Comparison of ENCODE assay signal across 19 cellular contexts in genomic region chr21:44498280-44498964, GRCh38. TPM values are rescaled to one million over a fixed set of nuclear protein-coding genes. Genes with fewer than 3 reads are reported as not detected.
DNase-seq lines count a peak whose midpoint lies in the region; ATAC-seq and TF ChIP-seq lines count a peak whose summit lies in the region.
"Had no signal": no experiment of that assay in that cellular context is flagged by ENCODE, and none has a peak within 500 bp of the region (broad histone marks: within the 10 kb centered on the region; RNA-seq: fewer than 3 reads in every experiment).

No MANE protein-coding gene starts in this region.

- no peaks in the 10 kb centered on the region for H3K27me3 ChIP-seq in BLaER1 treated with 17β-estradiol and CSF1 and Interleukin-3, amounts not matched to agents 10 nM and 100 nM
- H3K27me3 ChIP-seq in RWPE2 (ENCODE audit: insufficient read depth, poor library complexity, severe bottlenecking) (peaks cover 9% of the 10 kb centered on the region), neural progenitor cell (no peaks in the 10 kb centered on the region), MG63 (no peaks in the 10 kb centered on the region), breast epithelium (no peaks in the 10 kb centered on the region)

- H3F3A ChIP-seq in neural progenitor cell (ENCODE audit: low read depth), result peaks cover 11% of the 10 kb centered on the region

- ATAC-seq in RWPE2 (ENCODE audit: low read depth), result no peak
- ATAC-seq in activated naive CD8-positive, alpha-beta T cell treated with anti-CD3 and anti-CD28 coated beads, Interleukin-2, amount 50 U/mL, for 24 hours, result no peak

- peaks cover 3% of the 10 kb centered on the region for H3K9me3 Mint-ChIP-seq in neural progenitor cell
- H3K9me3 Mint-ChIP-seq in activated naive CD8-positive, alpha-beta T cell treated with anti-CD3 and anti-CD28 coated beads, Interleukin-2, amount 50 U/mL, for 24 hours, result no peaks in the 10 kb centered on the region

- no peak for TF ChIP-seq POLR2A in breast epithelium (IDR thresholded peaks at IDR 0.05)

- peak overlapping the region in 10 of 11 experiments; percentile 41 to 71 (median 58); a peak in 20 of 22 replicates for H3K4me2 ChIP-seq in BLaER1 treated with 17β-estradiol and CSF1 and Interleukin-3, amounts not matched to agents 10 nM and 100 nM
- H3K4me2 ChIP-seq in neural progenitor cell, result peak overlapping the region; percentile 61

- H3K4me1 Mint-ChIP-seq in neural progenitor cell, result peaks cover 31% of the 10 kb centered on the region
- no peaks in the 10 kb centered on the region for H3K4me1 Mint-ChIP-seq in activated naive CD8-positive, alpha-beta T cell treated with anti-CD3 and anti-CD28 coated beads, Interleukin-2, amount 50 U/mL, for 24 hours

- peaks cover 47 to 76% (median 58%) of the 10 kb centered on the region in 10 experiments for H3K4me1 ChIP-seq in BLaER1 treated with 17β-estradiol and CSF1 and Interleukin-3, amounts not matched to agents 10 nM and 100 nM
- H3K4me1 ChIP-seq in RWPE2 (ENCODE audit: insufficient read depth, poor library complexity, severe bottlenecking) (no peaks in the 10 kb centered on the region), neural progenitor cell (peaks cover 26% of the 10 kb centered on the region), breast epithelium (peaks cover 0 to 6% of the 10 kb centered on the region in 2 donors)

- no peak overlapping the region for H3K4me3 ChIP-seq in BLaER1 treated with 17β-estradiol and CSF1 and Interleukin-3, amounts not matched to agents 10 nM and 100 nM
- H3K4me3 ChIP-seq in RWPE2 (ENCODE audit: severe bottlenecking) (no peak overlapping the region), neural progenitor cell (no peak overlapping the region), MG63 (no peak overlapping the region), breast epithelium (no peak overlapping the region)

- H3K36me3 ChIP-seq in BLaER1 treated with 17β-estradiol and CSF1 and Interleukin-3, amounts not matched to agents 10 nM and 100 nM, result peaks cover 0 to 30% (median 13%) of the 10 kb centered on the region in 11 experiments; a peak in 18 of 22 replicates
- H3K36me3 ChIP-seq in RWPE2 (ENCODE audit: low read depth) (no peaks in the 10 kb centered on the region), neural progenitor cell (no peaks in the 10 kb centered on the region), MG63 (no peaks in the 10 kb centered on the region), breast epithelium (no peaks in the 10 kb centered on the region)

- H3K9me3 ChIP-seq in BLaER1 treated with 17β-estradiol and CSF1 and Interleukin-3, amounts not matched to agents 10 nM and 100 nM (replicated peaks in 1 of 11), result peaks cover 6 to 27% (median 13%) of the 10 kb centered on the region in 11 experiments
- H3K9me3 ChIP-seq in RWPE2 (ENCODE audit: severe bottlenecking) (peaks cover under 1% of the 10 kb centered on the region), neural progenitor cell (ENCODE audit: low read depth) (no peaks in the 10 kb centered on the region), MG63 (peaks cover 3% of the 10 kb centered on the region), breast epithelium (peaks cover under 1 to 2% of the 10 kb centered on the region in 2 donors)

- intact Hi-C loops in breast epithelium (cut with DNase I; ENCODE audit: low total_unique reads), result no loop called here

- H3K27me3 Mint-ChIP-seq in neural progenitor cell (ENCODE audit: insufficient read depth, low read depth), result peaks cover 5% of the 10 kb centered on the region
- peaks cover 8% of the 10 kb centered on the region for H3K27me3 Mint-ChIP-seq in activated naive CD8-positive, alpha-beta T cell treated with anti-CD3 and anti-CD28 coated beads, Interleukin-2, amount 50 U/mL, for 24 hours

- H3K9ac ChIP-seq in BLaER1 treated with 17β-estradiol and CSF1 and Interleukin-3, amounts not matched to agents 10 nM and 100 nM, result peak overlapping the region in 1 of 11 experiments; percentile 8; a peak in 1 of 22 replicates
- no peak overlapping the region for H3K9ac ChIP-seq in neural progenitor cell

- H4K20me1 ChIP-seq in BLaER1 treated with 17β-estradiol and CSF1 and Interleukin-3, amounts not matched to agents 10 nM and 100 nM, result no peaks in the 10 kb centered on the region; a peak in 1 of 22 replicates
- no peaks in the 10 kb centered on the region for H4K20me1 ChIP-seq in neural progenitor cell (ENCODE audit: low read depth)

- H3K27ac ChIP-seq in BLaER1 treated with 17β-estradiol and CSF1 and Interleukin-3, amounts not matched to agents 10 nM and 100 nM, result no peak overlapping the region
- H3K27ac ChIP-seq in RWPE2 (ENCODE audit: poor library complexity, severe bottlenecking) (no peak overlapping the region), neural progenitor cell (no peak overlapping the region), breast epithelium (peak overlapping the region in 1 of 2 donors; percentile 57)

- H3K4me3 Mint-ChIP-seq in neural progenitor cell, result no peak overlapping the region
- no peak overlapping the region for H3K4me3 Mint-ChIP-seq in activated naive CD8-positive, alpha-beta T cell treated with anti-CD3 and anti-CD28 coated beads, Interleukin-2, amount 50 U/mL, for 24 hours
- H3K4me3 Mint-ChIP-seq: CD4-positive, CD25-positive, alpha-beta regulatory T cell; HFFc6; T-helper 1 cell treated with Interleukin-12 subunit alpha and Interleukin-12 subunit beta and Interleukin-4 antibody, amounts not matched to agents 30 μg/mL and 1 μg/mL, for 36 hours had no signal

- H2AFZ ChIP-seq in neural progenitor cell (replicated peaks), result no peak overlapping the region

- TF ChIP-seq CTCF in RWPE2 (IDR thresholded peaks at IDR 0.05; ENCODE audit: poor library complexity, severe bottlenecking) (no peak), neural progenitor cell (IDR thresholded peaks at IDR 0.05) (no peak), breast epithelium (IDR thresholded peaks at IDR 0.05) (no peak)

- H3K27ac Mint-ChIP-seq in neural progenitor cell, result no peak overlapping the region
- no peak overlapping the region for H3K27ac Mint-ChIP-seq in activated naive CD8-positive, alpha-beta T cell treated with anti-CD3 and anti-CD28 coated beads, Interleukin-2, amount 50 U/mL, for 24 hours
- H3K27ac Mint-ChIP-seq: CD4-positive, CD25-positive, alpha-beta regulatory T cell; HFFc6; T-helper 1 cell treated with Interleukin-12 subunit alpha and Interleukin-12 subunit beta and Interleukin-4 antibody, amounts not matched to agents 30 μg/mL and 1 μg/mL, for 36 hours had no signal

- peak; percentile 30 for DNase-seq in DMS153 treated with DMSO at 0.1 percent for 48 hours (lab: John Stamatoyannopoulos, UW; ENCODE audit: unreplicated experiment)
- DNase-seq in RWPE2 (ENCODE audit: low spot score), result peak; percentile 33
- DNase-seq in neural progenitor cell (ENCODE audit: low spot score), result no peak
- no peak for DNase-seq in activated naive CD8-positive, alpha-beta T cell treated with anti-CD3 and anti-CD28 coated beads, Interleukin-2, amount 50 U/mL, for 24 hours
- DNase-seq in GM03348 (ENCODE audit: low spot score), result no peak
- no peak for DNase-seq in MG63
- no peak for DNase-seq in breast epithelium (ENCODE audit: low spot score in 2 of 2)
- DNase-seq: ACHN; AML-193; CD4-positive, CD25-positive, alpha-beta regulatory T cell; GDM1; HFFc6; MM.1S; NCI-H524; NK-92 treated with Interleukin-12 subunit alpha and Interleukin-12 subunit beta, amount 100 ng/mL, for 24 hours had no signal

- no peaks in the 10 kb centered on the region for H3K79me2 ChIP-seq in neural progenitor cell (ENCODE audit: low read depth)

- H3K36me3 Mint-ChIP-seq in neural progenitor cell, result no peaks in the 10 kb centered on the region
- no peaks in the 10 kb centered on the region for H3K36me3 Mint-ChIP-seq in activated naive CD8-positive, alpha-beta T cell treated with anti-CD3 and anti-CD28 coated beads, Interleukin-2, amount 50 U/mL, for 24 hours (ENCODE audit: low read depth)
- H3K36me3 Mint-ChIP-seq: CD4-positive, CD25-positive, alpha-beta regulatory T cell had no signal

RNA-seq across cellular contexts. Expression of gene KRTAP10-1, which starts 41.6 kb away (rescaled TPM):
- total RNA-seq in neural progenitor cell (ENCODE audit: low replicate concordance) (not detected in 2 replicates), breast epithelium (not detected)
- not detected in 2 replicates for total RNA-seq in MG63 (2014; rRNA removed; shearing (Covaris generic); ENCODE audit: low replicate concordance)
- total RNA-seq: CD4-positive, CD25-positive, alpha-beta regulatory T cell; H4; HFFc6 had no signal

RNA-seq across cellular contexts. Expression of gene LRRC3, which starts 43.1 kb away (rescaled TPM):
- total RNA-seq in neural progenitor cell (ENCODE audit: low replicate concordance), result 2.5 and 4.9 TPM in 2 replicates
- 1.2 and 1.4 TPM in 2 replicates for total RNA-seq in MG63 (2014; rRNA removed; shearing (Covaris generic); ENCODE audit: low replicate concordance)
- total RNA-seq in breast epithelium, result 1 to 10 TPM; 1.6 to 6.4 (median 2.0) TPM
- total RNA-seq: HFFc6, OCI-LY7 had no signal

RNA-seq across cellular contexts. Expression of gene KRTAP10-2, which starts 52.9 kb away (rescaled TPM):
- not detected in 2 replicates for total RNA-seq in neural progenitor cell (ENCODE audit: low replicate concordance)
- total RNA-seq in MG63 (2014; rRNA removed; shearing (Covaris generic); ENCODE audit: low replicate concordance), result not detected in 2 replicates
- total RNA-seq in breast epithelium, result not detected
- total RNA-seq: CD4-positive, CD25-positive, alpha-beta regulatory T cell; H4; HFFc6; OCI-LY7 had no signal

Comparison
In these comparisons a context has a peak if more than half of its experiments do, and no peak if none do; other contexts are left out.
1. DNase-seq: peak in DMS153 treated with DMSO at 0.1 percent for 48 hours (single experiment) and RWPE2 (single experiment); none in neural progenitor cell (single experiment), activated naive CD8-positive, alpha-beta T cell treated with anti-CD3 and anti-CD28 coated beads, Interleukin-2, amount 50 U/mL, for 24 hours (single experiment), GM03348 (single experiment), MG63 (single experiment) and breast epithelium (0 of 2).